Comparison of ENCODE assay signal across 29 cellular contexts in genomic region chr17:61755668-61756067, GRCh38.
"Had no signal": no experiment of that assay in that cellular context is flagged by ENCODE, and none has a peak within 500 bp of the region (broad histone marks: within the 10 kb centered on the region; RNA-seq: fewer than 3 reads in every experiment).

No MANE protein-coding gene starts in this region.

- H3K36me3 ChIP-seq: adrenal gland, ascending aorta, brain microvascular endothelial cell, breast epithelium, cardiac muscle cell had no signal

- H3K4me3 ChIP-seq: adrenal gland, ascending aorta, body of pancreas, breast epithelium, cardiac muscle cell had no signal

- H3K9me3 ChIP-seq: ascending aorta, body of pancreas, breast epithelium had no signal

- H3K27me3 ChIP-seq: adrenal gland, ascending aorta, body of pancreas, brain microvascular endothelial cell, breast epithelium, cardiac muscle cell had no signal

- H3K27ac ChIP-seq: adrenal gland, ascending aorta, body of pancreas, brain microvascular endothelial cell, breast epithelium, cardiac muscle cell had no signal

- H3K4me1 ChIP-seq: adrenal gland, ascending aorta, body of pancreas, breast epithelium had no signal

- DNase-seq: activated effector memory CD4-positive, alpha-beta T cell treated with anti-CD3 and anti-CD28 coated beads, Interleukin-2, amount 50 U/mL, for 16 hours; activated effector memory CD4-positive, alpha-beta T cell treated with Interleukin-2 at 50 U/mL for 16 hours; activated gamma-delta T cell; activated gamma-delta T cell treated with Interleukin-2 at 50 U/mL for 16 hours; activated naive CD4-positive, alpha-beta T cell; activated naive CD4-positive, alpha-beta T cell treated with anti-CD3 and anti-CD28 coated beads for 36 hours; activated naive CD4-positive, alpha-beta T cell treated with anti-CD3 and anti-CD28 coated beads, Interleukin-2, amount 10 ng/mL, durations not matched to agents 7 days and 5 days; activated naive CD4-positive, alpha-beta T cell treated with Interleukin-2 at 50 U/mL for 16 hours; activated naive CD8-positive, alpha-beta T cell treated with anti-CD3 and anti-CD28 coated beads for 36 hours; activated naive CD8-positive, alpha-beta T cell treated with anti-CD3 and anti-CD28 coated beads, Interleukin-2, amount 10 ng/mL, durations not matched to agents 7 days and 5 days; activated naive CD8-positive, alpha-beta T cell treated with anti-CD3 and anti-CD28 coated beads, Interleukin-2, amount 50 U/mL, for 24 hours; activated T-cell treated with anti-CD3 and anti-CD28 coated beads, Interleukin-2, amount 50 U/mL, for 1 hour; activated T-cell treated with anti-CD3 and anti-CD28 coated beads, Interleukin-2, amount 50 U/mL, for 24 hours; activated T-cell treated with anti-CD3 and anti-CD28 coated beads, Interleukin-2, amount 50 U/mL, for 4 hours; activated T-cell treated with anti-CD3 and anti-CD28 coated beads, Interleukin-2, amount 50 U/mL, for 48 hours; activated T-cell treated with anti-CD3 and anti-CD28 coated beads, Interleukin-2, amount 50 U/mL, for 72 hours; adrenal gland; amniotic stem cell; amygdala; anterior cingulate cortex; aorta; body of pancreas; brain microvascular endothelial cell; caudate nucleus; central memory CD4-positive, alpha-beta T cell; cerebellar nuclear complex had no signal
